Comparison of ENCODE assay signal across 1 cellular context in the genomic region with DNA sequence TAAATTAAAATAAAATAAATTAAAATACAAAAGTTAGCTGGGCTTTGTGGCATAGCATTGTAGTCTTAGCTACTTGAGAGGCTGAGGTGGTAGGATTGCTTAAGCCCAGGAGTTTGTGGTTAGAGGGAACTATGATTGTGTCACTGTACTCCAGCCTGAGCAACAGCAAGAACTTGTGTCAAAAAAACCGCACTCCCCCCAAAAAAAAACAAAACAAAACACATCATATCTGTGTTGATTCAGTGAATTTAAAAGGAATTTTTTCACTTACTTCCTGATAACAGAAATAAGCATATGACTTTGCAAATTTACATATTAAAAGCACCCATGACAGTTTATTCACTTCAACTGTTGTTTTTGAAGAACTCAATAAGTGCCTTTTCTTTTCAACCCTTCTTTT.
TF ChIP-seq lines count a peak whose summit lies in the region.

No MANE protein-coding gene starts in this region.

TF ChIP-seq in K562, 482 proteins besides CTCF, POLR2A, EP300 and RAD21 (continued from another document):
- 0 out of 2 replicates have a peak, but pooled peaks have one; percentile 17 for TF ChIP-seq NFE2 (IDR thresholded peaks at IDR 0.05; ENCODE audit: low read depth)
- no peak for TF ChIP-seq MEF2D (tag; conservative IDR thresholded peaks at IDR 0.05; ENCODE audit: low read depth)
- TF ChIP-seq JUND (IDR thresholded peaks at IDR 0.05; ENCODE audit: borderline replicate concordance, low read depth, low read length), result peak; percentile 44; the same call in 1 of the 2 replicates
- no peak for TF ChIP-seq JUND (tag; IDR thresholded peaks at IDR 0.05; ENCODE audit: borderline replicate concordance, low read depth, low read length)
- TF ChIP-seq, protein P1, sequence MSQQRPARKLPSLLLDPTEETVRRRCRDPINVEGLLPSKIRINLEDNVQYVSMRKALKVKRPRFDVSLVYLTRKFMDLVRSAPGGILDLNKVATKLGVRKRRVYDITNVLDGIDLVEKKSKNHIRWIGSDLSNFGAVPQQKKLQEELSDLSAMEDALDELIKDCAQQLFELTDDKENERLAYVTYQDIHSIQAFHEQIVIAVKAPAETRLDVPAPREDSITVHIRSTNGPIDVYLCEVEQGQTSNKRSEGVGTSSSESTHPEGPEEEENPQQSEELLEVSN (IDR thresholded peaks at IDR 0.05; ENCODE audit: borderline replicate concordance in 1 of 2, extremely low read depth in 1 of 2, insufficient read depth in 1 of 2, insufficient read length in 1 of 2, low read depth in 1 of 2, low read length in 1 of 2, poor library complexity in 1 of 2, severe bottlenecking in 1 of 2), result no peak
- TF ChIP-seq EP400 (IDR thresholded peaks at IDR 0.05), result 0 out of 2 replicates have a peak, but pooled peaks have one; percentile 19
- TF ChIP-seq SMARCA5 (IDR thresholded peaks at IDR 0.05), result no peak
- TF ChIP-seq CEBPG (CRISPR knock-in tag; IDR thresholded peaks at IDR 0.05), result peak; percentile 66
- TF ChIP-seq CEBPG (tag; conservative IDR thresholded peaks at IDR 0.05 in 1 of 2, IDR thresholded peaks at IDR 0.05 in 1 of 2), result peak; percentile 85 to 91
- no peak for TF ChIP-seq PHTF2 (CRISPR knock-in tag; IDR thresholded peaks at IDR 0.05)
- no peak for TF ChIP-seq ZNF696 (CRISPR knock-in tag; conservative IDR thresholded peaks at IDR 0.05)
- no peak for TF ChIP-seq SMAD4 (CRISPR knock-in tag; conservative IDR thresholded peaks at IDR 0.05)
- TF ChIP-seq MED1 (CRISPR knock-in tag; IDR thresholded peaks at IDR 0.05; ENCODE audit: borderline replicate concordance), result no peak
- peak; percentile 43; the same call in 1 of the 2 replicates for TF ChIP-seq ZNF766 (CRISPR knock-in tag; conservative IDR thresholded peaks at IDR 0.05)
- TF ChIP-seq KHSRP (IDR thresholded peaks at IDR 0.05), result no peak
- TF ChIP-seq CAMTA2 (CRISPR knock-in tag; conservative IDR thresholded peaks at IDR 0.05), result no peak
- TF ChIP-seq HSF4 (CRISPR knock-in tag; IDR thresholded peaks at IDR 0.05; ENCODE audit: borderline replicate concordance), result no peak
- no peak for TF ChIP-seq SIRT6 (IDR thresholded peaks at IDR 0.05; ENCODE audit: low read depth, low read length)
- TF ChIP-seq IRF2 (CRISPR knock-in tag; IDR thresholded peaks at IDR 0.05), result no peak
- no peak for TF ChIP-seq KLF13 (tag; IDR thresholded peaks at IDR 0.05; ENCODE audit: borderline replicate concordance, low read depth)
- no peak for TF ChIP-seq E2F3 (CRISPR knock-in tag; IDR thresholded peaks at IDR 0.05)
- TF ChIP-seq, protein P2, sequence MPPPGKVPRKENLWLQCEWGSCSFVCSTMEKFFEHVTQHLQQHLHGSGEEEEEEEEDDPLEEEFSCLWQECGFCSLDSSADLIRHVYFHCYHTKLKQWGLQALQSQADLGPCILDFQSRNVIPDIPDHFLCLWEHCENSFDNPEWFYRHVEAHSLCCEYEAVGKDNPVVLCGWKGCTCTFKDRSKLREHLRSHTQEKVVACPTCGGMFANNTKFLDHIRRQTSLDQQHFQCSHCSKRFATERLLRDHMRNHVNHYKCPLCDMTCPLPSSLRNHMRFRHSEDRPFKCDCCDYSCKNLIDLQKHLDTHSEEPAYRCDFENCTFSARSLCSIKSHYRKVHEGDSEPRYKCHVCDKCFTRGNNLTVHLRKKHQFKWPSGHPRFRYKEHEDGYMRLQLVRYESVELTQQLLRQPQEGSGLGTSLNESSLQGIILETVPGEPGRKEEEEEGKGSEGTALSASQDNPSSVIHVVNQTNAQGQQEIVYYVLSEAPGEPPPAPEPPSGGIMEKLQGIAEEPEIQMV (tag; conservative IDR thresholded peaks at IDR 0.05; ENCODE audit: low read depth), result no peak
- peak in 1 of 2 experiments; percentile 61; a peak in 1 of 4 replicates for TF ChIP-seq RCOR1 (IDR thresholded peaks at IDR 0.05; ENCODE audit: borderline replicate concordance in 1 of 2, low read depth in 2 of 2, low read length in 2 of 2)
- TF ChIP-seq GTF2E2 (tag; IDR thresholded peaks at IDR 0.05), result peak; percentile 54; the same call in 1 of the 2 replicates
- TF ChIP-seq GTF2F1 (IDR thresholded peaks at IDR 0.05; ENCODE audit: low read depth, low read length), result no peak
- TF ChIP-seq ZNF384 (IDR thresholded peaks at IDR 0.05; ENCODE audit: low read depth, low read length), result peak; percentile 75
- TF ChIP-seq, protein P3, sequence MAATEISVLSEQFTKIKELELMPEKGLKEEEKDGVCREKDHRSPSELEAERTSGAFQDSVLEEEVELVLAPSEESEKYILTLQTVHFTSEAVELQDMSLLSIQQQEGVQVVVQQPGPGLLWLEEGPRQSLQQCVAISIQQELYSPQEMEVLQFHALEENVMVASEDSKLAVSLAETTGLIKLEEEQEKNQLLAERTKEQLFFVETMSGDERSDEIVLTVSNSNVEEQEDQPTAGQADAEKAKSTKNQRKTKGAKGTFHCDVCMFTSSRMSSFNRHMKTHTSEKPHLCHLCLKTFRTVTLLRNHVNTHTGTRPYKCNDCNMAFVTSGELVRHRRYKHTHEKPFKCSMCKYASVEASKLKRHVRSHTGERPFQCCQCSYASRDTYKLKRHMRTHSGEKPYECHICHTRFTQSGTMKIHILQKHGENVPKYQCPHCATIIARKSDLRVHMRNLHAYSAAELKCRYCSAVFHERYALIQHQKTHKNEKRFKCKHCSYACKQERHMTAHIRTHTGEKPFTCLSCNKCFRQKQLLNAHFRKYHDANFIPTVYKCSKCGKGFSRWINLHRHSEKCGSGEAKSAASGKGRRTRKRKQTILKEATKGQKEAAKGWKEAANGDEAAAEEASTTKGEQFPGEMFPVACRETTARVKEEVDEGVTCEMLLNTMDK (IDR thresholded peaks at IDR 0.05; ENCODE audit: borderline replicate concordance, insufficient read depth, low read depth, low read length, poor library complexity, severe bottlenecking), result no peak
- TF ChIP-seq CREM (IDR thresholded peaks at IDR 0.05; ENCODE audit: low read depth), result no peak
- TF ChIP-seq CHCHD3 (CRISPR knock-in tag; IDR thresholded peaks at IDR 0.05), result no peak
- TF ChIP-seq, protein P4, sequence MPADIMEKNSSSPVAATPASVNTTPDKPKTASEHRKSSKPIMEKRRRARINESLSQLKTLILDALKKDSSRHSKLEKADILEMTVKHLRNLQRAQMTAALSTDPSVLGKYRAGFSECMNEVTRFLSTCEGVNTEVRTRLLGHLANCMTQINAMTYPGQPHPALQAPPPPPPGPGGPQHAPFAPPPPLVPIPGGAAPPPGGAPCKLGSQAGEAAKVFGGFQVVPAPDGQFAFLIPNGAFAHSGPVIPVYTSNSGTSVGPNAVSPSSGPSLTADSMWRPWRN (IDR thresholded peaks at IDR 0.05; ENCODE audit: low read depth), result peak; percentile 29; the same call in 1 of the 2 replicates
- TF ChIP-seq STAT5A (IDR thresholded peaks at IDR 0.05; ENCODE audit: borderline replicate concordance, low read length), result no peak
- TF ChIP-seq PHB2 (IDR thresholded peaks at IDR 0.05; ENCODE audit: low read depth), result no peak
- peak; percentile 23; the same call in 1 of the 2 replicates for TF ChIP-seq LEF1 (IDR thresholded peaks at IDR 0.05)
- no peak; a peak in 1 of 4 replicates for TF ChIP-seq MAZ (CRISPR knock-in tag; conservative IDR thresholded peaks at IDR 0.05 in 1 of 2, IDR thresholded peaks at IDR 0.05 in 1 of 2)
- TF ChIP-seq DPF2 (IDR thresholded peaks at IDR 0.05), result no peak; the same call in 1 of the 2 replicates
- no peak for TF ChIP-seq ZFX (CRISPR knock-in tag; IDR thresholded peaks at IDR 0.05)
- TF ChIP-seq, protein P5, sequence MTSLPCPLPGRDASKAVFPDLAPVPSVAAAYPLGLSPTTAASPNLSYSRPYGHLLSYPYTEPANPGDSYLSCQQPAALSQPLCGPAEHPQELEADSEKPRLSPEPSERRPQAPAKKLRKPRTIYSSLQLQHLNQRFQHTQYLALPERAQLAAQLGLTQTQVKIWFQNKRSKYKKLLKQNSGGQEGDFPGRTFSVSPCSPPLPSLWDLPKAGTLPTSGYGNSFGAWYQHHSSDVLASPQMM (CRISPR knock-in tag; IDR thresholded peaks at IDR 0.05), result no peak
- TF ChIP-seq SOX6 (IDR thresholded peaks at IDR 0.05), result peak; percentile 41; the same call in 1 of the 2 replicates
